In the genomic region with DNA sequence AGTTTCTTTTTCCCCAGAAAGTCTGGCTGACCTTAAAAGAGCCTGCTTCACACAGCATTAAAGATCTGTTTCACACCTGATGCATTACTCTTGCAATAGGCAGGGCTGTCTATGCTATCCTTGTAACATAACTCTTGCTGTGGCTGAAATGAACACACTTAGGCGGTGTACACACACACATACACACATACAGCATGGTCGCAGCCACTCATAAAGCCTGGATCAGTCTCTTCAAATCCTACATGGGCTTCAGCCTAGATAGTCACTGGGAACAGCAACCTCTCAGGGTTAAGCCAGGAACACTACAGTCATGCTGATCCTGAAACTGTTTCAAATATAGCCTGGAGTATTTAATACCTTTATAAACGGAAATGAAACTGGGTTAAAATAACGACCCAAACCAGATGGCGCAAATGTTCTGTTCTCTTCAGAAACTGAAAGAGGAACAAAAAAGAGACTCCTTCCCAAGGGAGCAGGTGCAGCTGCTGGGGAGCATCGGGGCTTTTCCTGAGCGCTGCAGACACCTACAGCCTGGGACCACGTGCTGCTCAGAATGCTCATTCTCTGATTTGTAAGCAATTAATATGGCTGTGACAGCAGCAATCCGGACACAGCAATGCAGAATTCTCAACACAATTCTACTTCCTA, we compare ENCODE assay signal across 8 cellular contexts.
DNase-seq lines count a peak whose midpoint lies in the region; ATAC-seq and TF ChIP-seq lines count a peak whose summit lies in the region.

No MANE protein-coding gene starts in this region.

- no peak overlapping the region for H3K4me2 ChIP-seq in mesendoderm (ENCODE audit: low read length)

- H3K79me2 ChIP-seq in mesendoderm (ENCODE audit: control insufficient read depth, insufficient read depth, low read length) = no peaks in the 10 kb centered on the region

- TF ChIP-seq POLR2A in GM18526 (IDR thresholded peaks at IDR 0.05; ENCODE audit: extremely low read depth, insufficient read length) = peak; percentile 40
- TF ChIP-seq POLR2A in breast epithelium (IDR thresholded peaks at IDR 0.05) = no peak

- no peak overlapping the region for H2AK5ac ChIP-seq in mesendoderm (ENCODE audit: low read length)

- DNase-seq in Kasumi-1 (lab: John Stamatoyannopoulos, UW) (peak; percentile 39 to 44), heart right ventricle (no peak), LoVo (ENCODE audit: low spot score) (no peak), ascending aorta (ENCODE audit: low spot score in 2 of 2) (no peak), breast epithelium (ENCODE audit: low spot score in 2 of 2) (no peak), mesendoderm (no peak)

- WGBS in heart right ventricle, 2 donors = 56 to 68% methylated on average over 9 of the region's 9 CpGs
- no CpG with 5 or more reads among the region's 9 CpGs for WGBS in mesendoderm (ENCODE audit: extremely low coverage, insufficient coverage, low lambda C conversion rate)

- intact Hi-C loops in heart right ventricle (cut with DNase I) (no loop called here), ascending aorta (cut with DNase I) (no loop called here), breast epithelium (cut with DNase I; ENCODE audit: low total_unique reads) (no loop called here)

- H3K9me3 ChIP-seq in heart right ventricle = no peaks in the 10 kb centered on the region
- no peaks in the 10 kb centered on the region for H3K9me3 ChIP-seq in ascending aorta
- H3K9me3 ChIP-seq in breast epithelium = no peaks in the 10 kb centered on the region

- H2BK5ac ChIP-seq in mesendoderm (ENCODE audit: low read length) = no peak overlapping the region

- H3K36me3 ChIP-seq in heart right ventricle (no peaks in the 10 kb centered on the region), ascending aorta (no peaks in the 10 kb centered on the region), breast epithelium (no peaks in the 10 kb centered on the region), mesendoderm (ENCODE audit: control insufficient read depth, insufficient read depth, low read length) (no peaks in the 10 kb centered on the region)

- peak overlapping the region in 1 of 10 donors; percentile 65 for H3K27ac ChIP-seq in heart right ventricle
- H3K27ac ChIP-seq in ascending aorta = no peak overlapping the region
- no peak overlapping the region for H3K27ac ChIP-seq in breast epithelium
- no peak overlapping the region for H3K27ac ChIP-seq in mesendoderm (ENCODE audit: low read depth, low read length)

- H3K79me1 ChIP-seq in mesendoderm (ENCODE audit: low read length) = no peaks in the 10 kb centered on the region

- H3K4me1 ChIP-seq in heart right ventricle (peaks cover 0 to 31% (median 11%) of the 10 kb centered on the region in 9 donors), ascending aorta (no peaks in the 10 kb centered on the region), breast epithelium (no peaks in the 10 kb centered on the region), mesendoderm (ENCODE audit: control insufficient read depth, low read depth, low read length) (no peaks in the 10 kb centered on the region)

- no peak overlapping the region for H3K4ac ChIP-seq in mesendoderm (ENCODE audit: low read depth, low read length)

- H2BK15ac ChIP-seq in mesendoderm (replicated peaks; ENCODE audit: low read depth) = no peak overlapping the region

- no peak overlapping the region for H4K5ac ChIP-seq in mesendoderm (ENCODE audit: low read length)

- H3K9ac ChIP-seq in mesendoderm (ENCODE audit: low read length) = no peak overlapping the region

- peaks cover 0 to 5% (median 0%) of the 10 kb centered on the region in 7 donors for H3K27me3 ChIP-seq in heart right ventricle
- H3K27me3 ChIP-seq in ascending aorta = no peaks in the 10 kb centered on the region
- no peaks in the 10 kb centered on the region for H3K27me3 ChIP-seq in breast epithelium
- H3K27me3 ChIP-seq in mesendoderm (ENCODE audit: insufficient read depth, low read length, poor library complexity) = no peaks in the 10 kb centered on the region

- H3K23ac ChIP-seq in mesendoderm (ENCODE audit: low read length) = no peak overlapping the region

- H2BK120ac ChIP-seq in mesendoderm (ENCODE audit: low read depth, low read length) = no peak overlapping the region

- H3K4me3 ChIP-seq in heart right ventricle = peak overlapping the region in 1 of 10 donors; percentile 12
- no peak overlapping the region for H3K4me3 ChIP-seq in ascending aorta
- H3K4me3 ChIP-seq in breast epithelium = no peak overlapping the region
- no peak overlapping the region for H3K4me3 ChIP-seq in mesendoderm (ENCODE audit: low read length)

- H3K18ac ChIP-seq in mesendoderm (ENCODE audit: low read length) = no peak overlapping the region

- ATAC-seq in GM21619 (IDR thresholded peaks at IDR 0.05; ENCODE audit: unreplicated experiment) = peak; percentile 87
- ATAC-seq in heart right ventricle = peak in 7 of 8 donors; percentile 23 to 61 (median 50)

- H4K8ac ChIP-seq in mesendoderm (ENCODE audit: low read depth, low read length) = no peak overlapping the region

- TF ChIP-seq CTCF in heart right ventricle (IDR thresholded peaks at IDR 0.05) (no peak), ascending aorta (IDR thresholded peaks at IDR 0.05) (no peak), breast epithelium (IDR thresholded peaks at IDR 0.05) (no peak)

- H3K56ac ChIP-seq in mesendoderm (ENCODE audit: low read length) = no peak overlapping the region

Comparison
In these comparisons a context has a peak if more than half of its experiments do, and no peak if none do; other contexts are left out.
1. DNase-seq: peak in Kasumi-1 (2 of 2); none in heart right ventricle (0 of 2), LoVo (single experiment), ascending aorta (0 of 2), breast epithelium (0 of 2) and mesendoderm (single experiment).